Comparison of ENCODE assay signal across 1 cellular context in the genomic region with DNA sequence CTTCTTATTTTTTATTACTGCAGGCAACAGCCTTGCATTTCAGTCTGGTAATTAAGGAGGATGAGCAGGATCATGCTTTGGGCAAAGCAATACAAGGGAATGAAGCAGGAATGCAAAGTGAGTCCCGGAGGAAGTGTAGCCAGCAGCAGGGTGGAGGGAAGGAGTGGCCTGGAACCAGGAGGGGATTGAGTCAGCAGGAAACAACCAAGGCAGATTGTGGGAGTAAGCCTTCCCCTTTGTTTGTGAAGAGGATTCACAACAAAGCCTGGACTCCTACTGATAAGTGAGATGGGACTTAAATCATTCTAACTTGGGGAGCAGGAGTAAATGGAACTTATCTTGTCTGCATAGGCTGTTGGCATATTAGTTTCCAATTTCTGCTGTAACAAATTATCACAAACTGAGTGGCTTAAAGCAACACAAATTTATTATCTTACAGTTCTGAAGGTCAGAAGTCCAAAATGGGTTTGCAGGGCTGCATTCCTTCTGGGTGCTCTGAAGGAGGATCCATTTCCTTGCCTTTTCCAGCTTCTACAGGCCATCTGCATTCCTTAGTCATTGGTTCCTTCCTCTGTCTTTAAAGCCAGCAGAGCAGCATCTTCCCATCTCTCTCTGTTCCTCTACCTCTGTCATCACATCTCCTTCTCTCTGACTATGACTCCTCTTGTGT.
TF ChIP-seq lines count a peak whose summit lies in the region.

No MANE protein-coding gene starts in this region.

TF ChIP-seq in K562, 482 proteins besides CTCF, POLR2A, EP300 and RAD21 (continued from another document):
- 0 out of 2 replicates have a peak, but pooled peaks have one; percentile 34 for TF ChIP-seq HDAC2 (IDR thresholded peaks at IDR 0.05)
- TF ChIP-seq, protein P1, sequence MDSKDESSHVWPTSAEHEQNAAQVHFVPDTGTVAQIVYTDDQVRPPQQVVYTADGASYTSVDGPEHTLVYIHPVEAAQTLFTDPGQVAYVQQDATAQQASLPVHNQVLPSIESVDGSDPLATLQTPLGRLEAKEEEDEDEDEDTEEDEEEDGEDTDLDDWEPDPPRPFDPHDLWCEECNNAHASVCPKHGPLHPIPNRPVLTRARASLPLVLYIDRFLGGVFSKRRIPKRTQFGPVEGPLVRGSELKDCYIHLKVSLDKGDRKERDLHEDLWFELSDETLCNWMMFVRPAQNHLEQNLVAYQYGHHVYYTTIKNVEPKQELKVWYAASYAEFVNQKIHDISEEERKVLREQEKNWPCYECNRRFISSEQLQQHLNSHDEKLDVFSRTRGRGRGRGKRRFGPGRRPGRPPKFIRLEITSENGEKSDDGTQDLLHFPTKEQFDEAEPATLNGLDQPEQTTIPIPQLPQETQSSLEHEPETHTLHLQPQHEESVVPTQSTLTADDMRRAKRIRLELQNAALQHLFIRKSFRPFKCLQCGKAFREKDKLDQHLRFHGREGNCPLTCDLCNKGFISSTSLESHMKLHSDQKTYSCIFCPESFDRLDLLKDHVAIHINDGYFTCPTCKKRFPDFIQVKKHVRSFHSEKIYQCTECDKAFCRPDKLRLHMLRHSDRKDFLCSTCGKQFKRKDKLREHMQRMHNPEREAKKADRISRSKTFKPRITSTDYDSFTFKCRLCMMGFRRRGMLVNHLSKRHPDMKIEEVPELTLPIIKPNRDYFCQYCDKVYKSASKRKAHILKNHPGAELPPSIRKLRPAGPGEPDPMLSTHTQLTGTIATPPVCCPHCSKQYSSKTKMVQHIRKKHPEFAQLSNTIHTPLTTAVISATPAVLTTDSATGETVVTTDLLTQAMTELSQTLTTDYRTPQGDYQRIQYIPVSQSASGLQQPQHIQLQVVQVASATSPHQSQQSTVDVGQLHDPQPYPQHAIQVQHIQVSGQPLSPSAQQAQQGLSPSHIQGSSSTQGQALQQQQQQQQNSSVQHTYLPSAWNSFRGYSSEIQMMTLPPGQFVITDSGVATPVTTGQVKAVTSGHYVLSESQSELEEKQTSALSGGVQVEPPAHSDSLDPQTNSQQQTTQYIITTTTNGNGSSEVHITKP (IDR thresholded peaks at IDR 0.05; ENCODE audit: partially characterized antibody), result peak; percentile 39
- 0 out of 2 replicates have a peak, but pooled peaks have one; percentile 14 for TF ChIP-seq CREM (IDR thresholded peaks at IDR 0.05; ENCODE audit: low read depth)
- TF ChIP-seq, protein P2, sequence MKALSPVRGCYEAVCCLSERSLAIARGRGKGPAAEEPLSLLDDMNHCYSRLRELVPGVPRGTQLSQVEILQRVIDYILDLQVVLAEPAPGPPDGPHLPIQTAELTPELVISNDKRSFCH (CRISPR knock-in tag; IDR thresholded peaks at IDR 0.05), result no peak
- TF ChIP-seq, protein P2 (tag; IDR thresholded peaks at IDR 0.05), result 0 out of 2 replicates have a peak, but pooled peaks have one; percentile 40
- peak; percentile 61; the same call in 1 of the 2 replicates for TF ChIP-seq ETV5 (CRISPR knock-in tag; IDR thresholded peaks at IDR 0.05; ENCODE audit: low read depth)
- 0 out of 2 replicates have a peak, but pooled peaks have one; percentile 36 for TF ChIP-seq ETV1 (tag; conservative IDR thresholded peaks at IDR 0.05; ENCODE audit: low read depth)
- TF ChIP-seq HMGN3 (IDR thresholded peaks at IDR 0.05; ENCODE audit: borderline replicate concordance, extremely low read depth, insufficient read length, low read depth, low read length), result peak; percentile 40
- peak; percentile 83 for TF ChIP-seq SMARCA4 (IDR thresholded peaks at IDR 0.05)
- TF ChIP-seq TCFL5 (CRISPR knock-in tag; conservative IDR thresholded peaks at IDR 0.05), result no peak
- TF ChIP-seq CBFB (CRISPR knock-in tag; IDR thresholded peaks at IDR 0.05), result no peak
- TF ChIP-seq TCF3 (CRISPR knock-in tag; IDR thresholded peaks at IDR 0.05), result peak; percentile 92
- no peak for TF ChIP-seq ZNF3 (CRISPR knock-in tag; IDR thresholded peaks at IDR 0.05)
- peak; percentile 80 for TF ChIP-seq NCOR1 (IDR thresholded peaks at IDR 0.05)
- TF ChIP-seq, protein P3, sequence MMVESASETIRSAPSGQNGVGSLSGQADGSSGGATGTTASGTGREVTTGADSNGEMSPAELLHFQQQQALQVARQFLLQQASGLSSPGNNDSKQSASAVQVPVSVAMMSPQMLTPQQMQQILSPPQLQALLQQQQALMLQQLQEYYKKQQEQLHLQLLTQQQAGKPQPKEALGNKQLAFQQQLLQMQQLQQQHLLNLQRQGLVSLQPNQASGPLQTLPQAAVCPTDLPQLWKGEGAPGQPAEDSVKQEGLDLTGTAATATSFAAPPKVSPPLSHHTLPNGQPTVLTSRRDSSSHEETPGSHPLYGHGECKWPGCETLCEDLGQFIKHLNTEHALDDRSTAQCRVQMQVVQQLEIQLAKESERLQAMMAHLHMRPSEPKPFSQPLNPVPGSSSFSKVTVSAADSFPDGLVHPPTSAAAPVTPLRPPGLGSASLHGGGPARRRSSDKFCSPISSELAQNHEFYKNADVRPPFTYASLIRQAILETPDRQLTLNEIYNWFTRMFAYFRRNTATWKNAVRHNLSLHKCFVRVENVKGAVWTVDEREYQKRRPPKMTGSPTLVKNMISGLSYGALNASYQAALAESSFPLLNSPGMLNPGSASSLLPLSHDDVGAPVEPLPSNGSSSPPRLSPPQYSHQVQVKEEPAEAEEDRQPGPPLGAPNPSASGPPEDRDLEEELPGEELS (CRISPR knock-in tag; IDR thresholded peaks at IDR 0.05; ENCODE audit: borderline replicate concordance), result peak; percentile 78; the same call in 1 of the 2 replicates
- TF ChIP-seq FOSL1 (tag; conservative IDR thresholded peaks at IDR 0.05), result peak; percentile 72
- TF ChIP-seq EZH2 (IDR thresholded peaks at IDR 0.05; ENCODE audit: borderline replicate concordance, low read depth, low read length), result no peak
- TF ChIP-seq LCOR (CRISPR knock-in tag; IDR thresholded peaks at IDR 0.05), result peak; percentile 58; the same call in 1 of the 2 replicates
- no peak for TF ChIP-seq BHLHE40 (IDR thresholded peaks at IDR 0.05; ENCODE audit: low read length)
- no peak for TF ChIP-seq ZNF785 (CRISPR knock-in tag; IDR thresholded peaks at IDR 0.05)
- TF ChIP-seq, protein P4, sequence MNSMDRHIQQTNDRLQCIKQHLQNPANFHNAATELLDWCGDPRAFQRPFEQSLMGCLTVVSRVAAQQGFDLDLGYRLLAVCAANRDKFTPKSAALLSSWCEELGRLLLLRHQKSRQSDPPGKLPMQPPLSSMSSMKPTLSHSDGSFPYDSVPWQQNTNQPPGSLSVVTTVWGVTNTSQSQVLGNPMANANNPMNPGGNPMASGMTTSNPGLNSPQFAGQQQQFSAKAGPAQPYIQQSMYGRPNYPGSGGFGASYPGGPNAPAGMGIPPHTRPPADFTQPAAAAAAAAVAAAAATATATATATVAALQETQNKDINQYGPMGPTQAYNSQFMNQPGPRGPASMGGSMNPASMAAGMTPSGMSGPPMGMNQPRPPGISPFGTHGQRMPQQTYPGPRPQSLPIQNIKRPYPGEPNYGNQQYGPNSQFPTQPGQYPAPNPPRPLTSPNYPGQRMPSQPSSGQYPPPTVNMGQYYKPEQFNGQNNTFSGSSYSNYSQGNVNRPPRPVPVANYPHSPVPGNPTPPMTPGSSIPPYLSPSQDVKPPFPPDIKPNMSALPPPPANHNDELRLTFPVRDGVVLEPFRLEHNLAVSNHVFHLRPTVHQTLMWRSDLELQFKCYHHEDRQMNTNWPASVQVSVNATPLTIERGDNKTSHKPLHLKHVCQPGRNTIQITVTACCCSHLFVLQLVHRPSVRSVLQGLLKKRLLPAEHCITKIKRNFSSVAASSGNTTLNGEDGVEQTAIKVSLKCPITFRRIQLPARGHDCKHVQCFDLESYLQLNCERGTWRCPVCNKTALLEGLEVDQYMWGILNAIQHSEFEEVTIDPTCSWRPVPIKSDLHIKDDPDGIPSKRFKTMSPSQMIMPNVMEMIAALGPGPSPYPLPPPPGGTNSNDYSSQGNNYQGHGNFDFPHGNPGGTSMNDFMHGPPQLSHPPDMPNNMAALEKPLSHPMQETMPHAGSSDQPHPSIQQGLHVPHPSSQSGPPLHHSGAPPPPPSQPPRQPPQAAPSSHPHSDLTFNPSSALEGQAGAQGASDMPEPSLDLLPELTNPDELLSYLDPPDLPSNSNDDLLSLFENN (IDR thresholded peaks at IDR 0.05; ENCODE audit: low read depth in 2 of 2, low read length in 2 of 2), result peak in 1 of 2 experiments; percentile 41; a peak in 1 of 4 replicates
- peak; percentile 70 for TF ChIP-seq DPF2 (IDR thresholded peaks at IDR 0.05)
- TF ChIP-seq RNF2 (IDR thresholded peaks at IDR 0.05), result peak; percentile 27; the same call in 1 of the 2 replicates
- TF ChIP-seq, protein P5, sequence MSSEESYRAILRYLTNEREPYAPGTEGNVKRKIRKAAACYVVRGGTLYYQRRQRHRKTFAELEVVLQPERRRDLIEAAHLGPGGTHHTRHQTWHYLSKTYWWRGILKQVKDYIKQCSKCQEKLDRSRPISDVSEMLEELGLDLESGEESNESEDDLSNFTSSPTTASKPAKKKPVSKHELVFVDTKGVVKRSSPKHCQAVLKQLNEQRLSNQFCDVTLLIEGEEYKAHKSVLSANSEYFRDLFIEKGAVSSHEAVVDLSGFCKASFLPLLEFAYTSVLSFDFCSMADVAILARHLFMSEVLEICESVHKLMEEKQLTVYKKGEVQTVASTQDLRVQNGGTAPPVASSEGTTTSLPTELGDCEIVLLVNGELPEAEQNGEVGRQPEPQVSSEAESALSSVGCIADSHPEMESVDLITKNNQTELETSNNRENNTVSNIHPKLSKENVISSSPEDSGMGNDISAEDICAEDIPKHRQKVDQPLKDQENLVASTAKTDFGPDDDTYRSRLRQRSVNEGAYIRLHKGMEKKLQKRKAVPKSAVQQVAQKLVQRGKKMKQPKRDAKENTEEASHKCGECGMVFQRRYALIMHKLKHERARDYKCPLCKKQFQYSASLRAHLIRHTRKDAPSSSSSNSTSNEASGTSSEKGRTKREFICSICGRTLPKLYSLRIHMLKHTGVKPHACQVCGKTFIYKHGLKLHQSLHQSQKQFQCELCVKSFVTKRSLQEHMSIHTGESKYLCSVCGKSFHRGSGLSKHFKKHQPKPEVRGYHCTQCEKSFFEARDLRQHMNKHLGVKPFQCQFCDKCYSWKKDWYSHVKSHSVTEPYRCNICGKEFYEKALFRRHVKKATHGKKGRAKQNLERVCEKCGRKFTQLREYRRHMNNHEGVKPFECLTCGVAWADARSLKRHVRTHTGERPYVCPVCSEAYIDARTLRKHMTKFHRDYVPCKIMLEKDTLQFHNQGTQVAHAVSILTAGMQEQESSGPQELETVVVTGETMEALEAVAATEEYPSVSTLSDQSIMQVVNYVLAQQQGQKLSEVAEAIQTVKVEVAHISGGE (CRISPR knock-in tag; IDR thresholded peaks at IDR 0.05), result 0 out of 6 replicates have a peak, but pooled peaks of 1 of the 3 experiments have one; percentile 14
- TF ChIP-seq MEF2D (tag; conservative IDR thresholded peaks at IDR 0.05; ENCODE audit: low read depth), result 0 out of 2 replicates have a peak, but pooled peaks have one; percentile 56
- peak in 1 of 2 experiments; percentile 79; a peak in 2 of 4 replicates for TF ChIP-seq RCOR1 (IDR thresholded peaks at IDR 0.05; ENCODE audit: borderline replicate concordance in 1 of 2, low read depth in 2 of 2, low read length in 2 of 2)
- TF ChIP-seq MYNN (IDR thresholded peaks at IDR 0.05), result no peak
- TF ChIP-seq MYNN (CRISPR knock-in tag; IDR thresholded peaks at IDR 0.05), result no peak
- TF ChIP-seq BACH1 (tag; IDR thresholded peaks at IDR 0.05), result no peak
- TF ChIP-seq JUND (IDR thresholded peaks at IDR 0.05; ENCODE audit: borderline replicate concordance, low read depth, low read length), result peak; percentile 68
- TF ChIP-seq JUND (tag; IDR thresholded peaks at IDR 0.05; ENCODE audit: borderline replicate concordance, low read depth, low read length), result peak; percentile 65; the same call in 2 of the 3 replicates
- TF ChIP-seq GATA2 (CRISPR knock-in tag; IDR thresholded peaks at IDR 0.05), result peak; percentile 52; the same call in 1 of the 2 replicates
- TF ChIP-seq, protein P6, sequence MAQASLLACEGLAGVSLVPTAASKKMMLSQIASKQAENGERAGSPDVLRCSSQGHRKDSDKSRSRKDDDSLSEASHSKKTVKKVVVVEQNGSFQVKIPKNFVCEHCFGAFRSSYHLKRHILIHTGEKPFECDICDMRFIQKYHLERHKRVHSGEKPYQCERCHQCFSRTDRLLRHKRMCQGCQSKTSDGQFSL (CRISPR knock-in tag; IDR thresholded peaks at IDR 0.05), result no peak
- TF ChIP-seq, protein P6 (tag; IDR thresholded peaks at IDR 0.05), result no peak
- TF ChIP-seq MTA2 (IDR thresholded peaks at IDR 0.05; ENCODE audit: low read depth), result peak; percentile 63
- TF ChIP-seq TRIM24 (IDR thresholded peaks at IDR 0.05), result peak in 1 of 2 experiments; percentile 46; a peak in 1 of 4 replicates
